33 cellular contexts compared by ENCODE assay signal in the genomic region with DNA sequence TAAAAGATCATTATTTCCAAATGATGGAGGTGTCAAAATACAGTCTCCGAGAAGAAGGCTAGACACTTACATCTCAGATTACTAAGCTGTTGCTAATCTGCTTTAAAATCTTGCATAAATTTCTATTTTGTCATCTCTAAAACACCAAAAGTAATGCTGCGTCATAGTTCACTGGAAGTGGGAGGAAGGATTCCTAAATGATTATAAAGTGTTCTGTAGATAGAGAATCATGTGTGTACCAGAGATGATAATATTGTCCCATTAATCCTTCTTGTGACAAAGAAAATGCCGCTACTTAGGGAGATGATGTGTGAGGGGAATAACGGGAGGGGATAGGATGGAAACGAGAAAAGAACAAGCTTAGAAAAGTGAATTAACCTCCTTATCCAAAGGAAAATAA.
"Had no signal": no experiment of that assay in that cellular context is flagged by ENCODE, and none has a peak within 500 bp of the region (broad histone marks: within the 10 kb centered on the region; RNA-seq: fewer than 3 reads in every experiment).

No MANE protein-coding gene starts in this region.

- H3K4me1 ChIP-seq: esophagus muscularis mucosa, foreskin keratinocyte, gastrocnemius medialis, heart left ventricle had no signal

- H3K27ac Mint-ChIP-seq: activated CD4-positive, alpha-beta memory T cell treated with anti-CD3 and anti-CD28 coated beads, Interleukin-2, amount 10 ng/mL, durations not matched to agents 7 days and 5 days; activated CD4-positive, alpha-beta T cell treated with anti-CD3 and anti-CD28 coated beads, Interleukin-2, amount 10 ng/mL, durations not matched to agents 7 days and 5 days; activated naive CD4-positive, alpha-beta T cell treated with anti-CD3 and anti-CD28 coated beads, Interleukin-2, amount 10 ng/mL, durations not matched to agents 7 days and 5 days; activated naive CD4-positive, alpha-beta T cell treated with anti-CD3 and anti-CD28 coated beads, Interleukin-2, amount 50 U/mL, for 72 hours; activated naive CD8-positive, alpha-beta T cell treated with anti-CD3 and anti-CD28 coated beads, Interleukin-2, amount 10 ng/mL, durations not matched to agents 7 days and 5 days; activated T-cell treated with anti-CD3 and anti-CD28 coated beads, Interleukin-2, amount 50 U/mL, for 24 hours; activated T-cell treated with anti-CD3 and anti-CD28 coated beads, Interleukin-2, amount 50 U/mL, for 72 hours; effector memory CD8-positive, alpha-beta T cell; T-helper 2 cell treated with Interferon-gamma antibody and Interleukin-4, amounts not matched to agents 5 μg/mL and 100 μg/mL, for 36 hours; WTC11 had no signal

- ATAC-seq: activated naive CD4-positive, alpha-beta T cell treated with anti-CD3 and anti-CD28 coated beads, Interleukin-2, amount 50 U/mL, for 72 hours; activated T-cell treated with anti-CD3 and anti-CD28 coated beads, Interleukin-2, amount 50 U/mL, for 72 hours; effector memory CD8-positive, alpha-beta T cell; foreskin keratinocyte; gastrocnemius medialis; heart left ventricle; WTC11 had no signal

- H3K27ac ChIP-seq: brain microvascular endothelial cell, coronary artery, esophagus muscularis mucosa, foreskin keratinocyte, gastrocnemius medialis, heart left ventricle, VCaP had no signal

- H3K9me3 ChIP-seq: esophagus muscularis mucosa, gastrocnemius medialis, heart left ventricle had no signal

- H3K4me3 Mint-ChIP-seq: activated CD4-positive, alpha-beta memory T cell treated with anti-CD3 and anti-CD28 coated beads, Interleukin-2, amount 10 ng/mL, durations not matched to agents 7 days and 5 days; activated CD4-positive, alpha-beta T cell treated with anti-CD3 and anti-CD28 coated beads, Interleukin-2, amount 10 ng/mL, durations not matched to agents 7 days and 5 days; activated naive CD4-positive, alpha-beta T cell treated with anti-CD3 and anti-CD28 coated beads, Interleukin-2, amount 10 ng/mL, durations not matched to agents 7 days and 5 days; activated naive CD8-positive, alpha-beta T cell treated with anti-CD3 and anti-CD28 coated beads, Interleukin-2, amount 10 ng/mL, durations not matched to agents 7 days and 5 days; activated T-cell treated with anti-CD3 and anti-CD28 coated beads, Interleukin-2, amount 50 U/mL, for 24 hours; activated T-cell treated with anti-CD3 and anti-CD28 coated beads, Interleukin-2, amount 50 U/mL, for 72 hours; central memory CD8-positive, alpha-beta T cell; effector memory CD8-positive, alpha-beta T cell; T-helper 2 cell treated with Interferon-gamma antibody and Interleukin-4, amounts not matched to agents 5 μg/mL and 100 μg/mL, for 36 hours; WTC11 had no signal

- H3K4me1 Mint-ChIP-seq: activated CD4-positive, alpha-beta memory T cell treated with anti-CD3 and anti-CD28 coated beads, Interleukin-2, amount 10 ng/mL, durations not matched to agents 7 days and 5 days; activated CD4-positive, alpha-beta T cell treated with anti-CD3 and anti-CD28 coated beads, Interleukin-2, amount 10 ng/mL, durations not matched to agents 7 days and 5 days; activated naive CD4-positive, alpha-beta T cell treated with anti-CD3 and anti-CD28 coated beads, Interleukin-2, amount 10 ng/mL, durations not matched to agents 7 days and 5 days; activated naive CD8-positive, alpha-beta T cell treated with anti-CD3 and anti-CD28 coated beads, Interleukin-2, amount 10 ng/mL, durations not matched to agents 7 days and 5 days; central memory CD8-positive, alpha-beta T cell; WTC11 had no signal

- DNase-seq: activated CD4-positive, alpha-beta memory T cell treated with anti-CD3 and anti-CD28 coated beads, Interleukin-2, amount 10 ng/mL, durations not matched to agents 7 days and 5 days; activated CD4-positive, alpha-beta T cell treated with anti-CD3 and anti-CD28 coated beads for 1 hour; activated CD4-positive, alpha-beta T cell treated with anti-CD3 and anti-CD28 coated beads for 4 hours; activated CD4-positive, alpha-beta T cell treated with anti-CD3 and anti-CD28 coated beads, Interleukin-2, amount 10 ng/mL, durations not matched to agents 7 days and 5 days; activated CD4-positive, alpha-beta T cell treated with anti-CD3 and anti-CD28 coated beads, Interleukin-2, amount 50 U/mL, for 4 hours; activated CD8-positive, alpha-beta memory T cell treated with anti-CD3 and anti-CD28 coated beads, Interleukin-2, amount 50 U/mL, for 48 hours; activated gamma-delta T cell; activated naive CD4-positive, alpha-beta T cell; activated naive CD4-positive, alpha-beta T cell treated with anti-CD3 and anti-CD28 coated beads, Interleukin-2, amount 10 ng/mL, durations not matched to agents 7 days and 5 days; activated naive CD8-positive, alpha-beta T cell treated with anti-CD3 and anti-CD28 coated beads, Interleukin-2, amount 10 ng/mL, durations not matched to agents 7 days and 5 days; activated T-cell treated with anti-CD3 and anti-CD28 coated beads for 4 hours; activated T-cell treated with anti-CD3 and anti-CD28 coated beads, Interleukin-2, amount 50 U/mL, for 24 hours; activated T-cell treated with anti-CD3 and anti-CD28 coated beads, Interleukin-2, amount 50 U/mL, for 72 hours; amniotic stem cell; anterior cingulate cortex; brain microvascular endothelial cell; dermis blood vessel endothelial cell; effector CD4-positive, alpha-beta T cell; effector memory CD8-positive, alpha-beta T cell; erythroblast; foreskin keratinocyte; gastrocnemius medialis; glutamatergic neuron; heart left ventricle; hypothalamus; T1000 had no signal

- H3K36me3 ChIP-seq: brain microvascular endothelial cell, esophagus muscularis mucosa, gastrocnemius medialis, heart left ventricle had no signal

- H3K27me3 ChIP-seq: brain microvascular endothelial cell, esophagus muscularis mucosa, foreskin keratinocyte, gastrocnemius medialis, heart left ventricle had no signal

- H3K27me3 Mint-ChIP-seq: activated CD4-positive, alpha-beta memory T cell treated with anti-CD3 and anti-CD28 coated beads, Interleukin-2, amount 10 ng/mL, durations not matched to agents 7 days and 5 days; activated CD4-positive, alpha-beta T cell treated with anti-CD3 and anti-CD28 coated beads, Interleukin-2, amount 10 ng/mL, durations not matched to agents 7 days and 5 days; activated naive CD4-positive, alpha-beta T cell treated with anti-CD3 and anti-CD28 coated beads, Interleukin-2, amount 10 ng/mL, durations not matched to agents 7 days and 5 days; activated naive CD8-positive, alpha-beta T cell treated with anti-CD3 and anti-CD28 coated beads, Interleukin-2, amount 10 ng/mL, durations not matched to agents 7 days and 5 days; activated T-cell treated with anti-CD3 and anti-CD28 coated beads, Interleukin-2, amount 50 U/mL, for 24 hours; central memory CD8-positive, alpha-beta T cell; effector memory CD8-positive, alpha-beta T cell had no signal

- H3K9me3 Mint-ChIP-seq: activated CD4-positive, alpha-beta memory T cell treated with anti-CD3 and anti-CD28 coated beads, Interleukin-2, amount 10 ng/mL, durations not matched to agents 7 days and 5 days; activated CD4-positive, alpha-beta T cell treated with anti-CD3 and anti-CD28 coated beads, Interleukin-2, amount 10 ng/mL, durations not matched to agents 7 days and 5 days; activated naive CD4-positive, alpha-beta T cell treated with anti-CD3 and anti-CD28 coated beads, Interleukin-2, amount 10 ng/mL, durations not matched to agents 7 days and 5 days; activated naive CD4-positive, alpha-beta T cell treated with anti-CD3 and anti-CD28 coated beads, Interleukin-2, amount 50 U/mL, for 72 hours; activated naive CD8-positive, alpha-beta T cell treated with anti-CD3 and anti-CD28 coated beads, Interleukin-2, amount 10 ng/mL, durations not matched to agents 7 days and 5 days; activated T-cell treated with anti-CD3 and anti-CD28 coated beads, Interleukin-2, amount 50 U/mL, for 24 hours; activated T-cell treated with anti-CD3 and anti-CD28 coated beads, Interleukin-2, amount 50 U/mL, for 72 hours; T-helper 2 cell treated with Interferon-gamma antibody and Interleukin-4, amounts not matched to agents 5 μg/mL and 100 μg/mL, for 36 hours; WTC11 had no signal

- H3K36me3 Mint-ChIP-seq: activated naive CD4-positive, alpha-beta T cell treated with anti-CD3 and anti-CD28 coated beads, Interleukin-2, amount 10 ng/mL, durations not matched to agents 7 days and 5 days; activated naive CD4-positive, alpha-beta T cell treated with anti-CD3 and anti-CD28 coated beads, Interleukin-2, amount 50 U/mL, for 72 hours; activated naive CD8-positive, alpha-beta T cell treated with anti-CD3 and anti-CD28 coated beads, Interleukin-2, amount 10 ng/mL, durations not matched to agents 7 days and 5 days; WTC11 had no signal

- H3K4me3 ChIP-seq: coronary artery, esophagus muscularis mucosa, gastrocnemius medialis, heart left ventricle had no signal
